In the genomic region with DNA sequence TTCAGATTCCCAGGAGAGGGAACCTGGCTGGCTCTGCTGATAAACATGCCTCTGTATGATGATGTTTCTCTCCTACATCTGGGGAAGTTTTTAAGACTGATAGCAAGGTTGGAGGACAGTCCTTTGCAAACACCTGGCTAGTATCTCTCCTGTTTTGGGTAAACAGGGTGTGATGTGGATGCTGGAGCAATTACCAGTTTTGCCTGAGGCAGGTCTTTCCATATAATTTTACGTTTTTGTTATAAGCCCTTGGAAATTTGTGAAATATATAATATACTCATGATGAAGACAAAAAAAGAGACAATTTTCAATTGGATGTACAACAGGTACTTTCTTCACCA, we compare ENCODE assay signal across 14 cellular contexts.
DNase-seq lines count a peak whose midpoint lies in the region; ATAC-seq and TF ChIP-seq lines count a peak whose summit lies in the region.
"Had no signal": no experiment of that assay in that cellular context is flagged by ENCODE, and none has a peak within 500 bp of the region (broad histone marks: within the 10 kb centered on the region; RNA-seq: fewer than 3 reads in every experiment).

No MANE protein-coding gene starts in this region.

- no peaks in the 10 kb centered on the region for H3K36me3 Mint-ChIP-seq in osteocyte (ENCODE audit: unreplicated experiment)
- H3K36me3 Mint-ChIP-seq in activated T-helper 1 cell treated with anti-CD3 and anti-CD28 coated beads, Interleukin-12 subunit alpha, Interleukin-12 subunit beta, Interleukin-2, Interleukin-4 antibody, amounts not matched to agents 30 ng/mL and 10 ng/mL and 1 ng/mL, durations not matched to agents 14 hours and 24 hours and 36 hours (ENCODE audit: low read depth) = no peaks in the 10 kb centered on the region
- H3K36me3 Mint-ChIP-seq: activated naive CD4-positive, alpha-beta T cell treated with anti-CD3 and anti-CD28 coated beads, Interleukin-2, amount 10 ng/mL, durations not matched to agents 7 days and 5 days; natural killer cell treated with Interleukin-12 subunit alpha and Interleukin-12 subunit beta and Interleukin-15 and Interleukin-18, amount 100 ng/mL, for 72 hours had no signal

- ATAC-seq in GM18502 (IDR thresholded peaks at IDR 0.05; ENCODE audit: poor library complexity, unreplicated experiment) (peak; percentile 45), GM19372 (IDR thresholded peaks at IDR 0.05; ENCODE audit: low read depth, unreplicated experiment) (peak; percentile 26), HG02759 (IDR thresholded peaks at IDR 0.05; ENCODE audit: unreplicated experiment) (peak; percentile 42), HG03442 (IDR thresholded peaks at IDR 0.05; ENCODE audit: unreplicated experiment) (peak; percentile 25)
- ATAC-seq: left ventricle myocardium superior; natural killer cell treated with Interleukin-12 subunit alpha and Interleukin-12 subunit beta and Interleukin-15 and Interleukin-18, amount 100 ng/mL, for 72 hours had no signal

- H3K27me3 Mint-ChIP-seq in osteocyte (ENCODE audit: unreplicated experiment) = peaks cover 5% of the 10 kb centered on the region
- H3K27me3 Mint-ChIP-seq in activated T-helper 1 cell treated with anti-CD3 and anti-CD28 coated beads, Interleukin-12 subunit alpha, Interleukin-12 subunit beta, Interleukin-2, Interleukin-4 antibody, amounts not matched to agents 30 ng/mL and 10 ng/mL and 1 ng/mL, durations not matched to agents 14 hours and 24 hours and 36 hours (ENCODE audit: insufficient read depth) = peaks cover 1% of the 10 kb centered on the region
- H3K27me3 Mint-ChIP-seq: activated naive CD4-positive, alpha-beta T cell treated with anti-CD3 and anti-CD28 coated beads, Interleukin-2, amount 10 ng/mL, durations not matched to agents 7 days and 5 days; natural killer cell treated with Interleukin-12 subunit alpha and Interleukin-12 subunit beta and Interleukin-15 and Interleukin-18, amount 100 ng/mL, for 72 hours had no signal

- H3K4me1 Mint-ChIP-seq in osteocyte (ENCODE audit: unreplicated experiment) = no peaks in the 10 kb centered on the region
- H3K4me1 Mint-ChIP-seq in activated T-helper 1 cell treated with anti-CD3 and anti-CD28 coated beads, Interleukin-12 subunit alpha, Interleukin-12 subunit beta, Interleukin-2, Interleukin-4 antibody, amounts not matched to agents 30 ng/mL and 10 ng/mL and 1 ng/mL, durations not matched to agents 14 hours and 24 hours and 36 hours (ENCODE audit: low read depth) = no peaks in the 10 kb centered on the region
- H3K4me1 Mint-ChIP-seq: activated naive CD4-positive, alpha-beta T cell treated with anti-CD3 and anti-CD28 coated beads, Interleukin-2, amount 10 ng/mL, durations not matched to agents 7 days and 5 days had no signal

- no peak overlapping the region for H3K27ac Mint-ChIP-seq in osteocyte (ENCODE audit: unreplicated experiment)
- H3K27ac Mint-ChIP-seq in activated T-helper 1 cell treated with anti-CD3 and anti-CD28 coated beads, Interleukin-12 subunit alpha, Interleukin-12 subunit beta, Interleukin-2, Interleukin-4 antibody, amounts not matched to agents 30 ng/mL and 10 ng/mL and 1 ng/mL, durations not matched to agents 14 hours and 24 hours and 36 hours = no peak overlapping the region
- H3K27ac Mint-ChIP-seq: activated naive CD4-positive, alpha-beta T cell treated with anti-CD3 and anti-CD28 coated beads, Interleukin-2, amount 10 ng/mL, durations not matched to agents 7 days and 5 days; natural killer cell treated with Interleukin-12 subunit alpha and Interleukin-12 subunit beta and Interleukin-15 and Interleukin-18, amount 100 ng/mL, for 72 hours had no signal

- no peak for TF ChIP-seq CTCF in osteocyte (IDR thresholded peaks at IDR 0.05)

- DNase-seq in osteocyte (ENCODE audit: extremely low spot score, unreplicated experiment) = no peak
- no peak for DNase-seq in NCI-H187 treated with DMSO at 0.1 percent for 48 hours (lab: John Stamatoyannopoulos, UW)
- no peak for DNase-seq in activated T-helper 1 cell treated with anti-CD3 and anti-CD28 coated beads, Interleukin-12 subunit alpha, Interleukin-12 subunit beta, Interleukin-2, Interleukin-4 antibody, amounts not matched to agents 30 ng/mL and 10 ng/mL and 1 ng/mL, durations not matched to agents 14 hours and 24 hours and 36 hours (ENCODE audit: low spot score)
- DNase-seq in effector CD4-positive, alpha-beta T cell = no peak
- DNase-seq: activated naive CD4-positive, alpha-beta T cell treated with anti-CD3 and anti-CD28 coated beads, Interleukin-2, amount 10 ng/mL, durations not matched to agents 7 days and 5 days; left ventricle myocardium superior; NCI-H1092; NCI-H226; tibial artery had no signal

- no peak overlapping the region for H3K4me3 Mint-ChIP-seq in osteocyte (ENCODE audit: unreplicated experiment)
- H3K4me3 Mint-ChIP-seq in activated T-helper 1 cell treated with anti-CD3 and anti-CD28 coated beads, Interleukin-12 subunit alpha, Interleukin-12 subunit beta, Interleukin-2, Interleukin-4 antibody, amounts not matched to agents 30 ng/mL and 10 ng/mL and 1 ng/mL, durations not matched to agents 14 hours and 24 hours and 36 hours = no peak overlapping the region
- H3K4me3 Mint-ChIP-seq: activated naive CD4-positive, alpha-beta T cell treated with anti-CD3 and anti-CD28 coated beads, Interleukin-2, amount 10 ng/mL, durations not matched to agents 7 days and 5 days; natural killer cell treated with Interleukin-12 subunit alpha and Interleukin-12 subunit beta and Interleukin-15 and Interleukin-18, amount 100 ng/mL, for 72 hours had no signal

- H3K9me3 Mint-ChIP-seq in osteocyte (ENCODE audit: unreplicated experiment) = no peaks in the 10 kb centered on the region
- no peaks in the 10 kb centered on the region for H3K9me3 Mint-ChIP-seq in activated T-helper 1 cell treated with anti-CD3 and anti-CD28 coated beads, Interleukin-12 subunit alpha, Interleukin-12 subunit beta, Interleukin-2, Interleukin-4 antibody, amounts not matched to agents 30 ng/mL and 10 ng/mL and 1 ng/mL, durations not matched to agents 14 hours and 24 hours and 36 hours
- H3K9me3 Mint-ChIP-seq: activated naive CD4-positive, alpha-beta T cell treated with anti-CD3 and anti-CD28 coated beads, Interleukin-2, amount 10 ng/mL, durations not matched to agents 7 days and 5 days; natural killer cell treated with Interleukin-12 subunit alpha and Interleukin-12 subunit beta and Interleukin-15 and Interleukin-18, amount 100 ng/mL, for 72 hours had no signal

- intact Hi-C loops in activated T-helper 1 cell treated with anti-CD3 and anti-CD28 coated beads, Interleukin-12 subunit alpha, Interleukin-12 subunit beta, Interleukin-2, Interleukin-4 antibody, amounts not matched to agents 30 ng/mL and 10 ng/mL and 1 ng/mL, durations not matched to agents 14 hours and 24 hours and 36 hours (cut with micrococcal nuclease) = no loop called here
